17 cellular contexts compared by ENCODE assay signal in genomic region chr5:35884789-35885172, GRCh38. TPM values are rescaled to one million over a fixed set of nuclear protein-coding genes. Genes with fewer than 3 reads are reported as not detected.
A peak's percentile ranks its signal among the peaks of the same experiment; 100 is the strongest.
DNase-seq lines count a peak whose midpoint lies in the region; ATAC-seq, FAIRE-seq and TF ChIP-seq lines count a peak whose summit lies in the region.
"Had no signal": no experiment of that assay in that cellular context is flagged by ENCODE, and none has a peak within 500 bp of the region (broad histone marks: within the 10 kb centered on the region; RNA-seq: fewer than 3 reads in every experiment).

No MANE protein-coding gene starts in this region.

- TF ChIP-seq CTCF in GM12878 (IDR thresholded peaks at IDR 0.05 in 2 of 3, conservative IDR thresholded peaks at IDR 0.05 in 1 of 3; ENCODE audit: control insufficient read depth in 2 of 3, extremely low read depth in 1 of 3, insufficient read depth in 1 of 3, low read depth in 3 of 3, low read length in 3 of 3), result no peak
- TF ChIP-seq CTCF in H9 (conservative IDR thresholded peaks at IDR 0.05), result no peak

- H3K36me3 ChIP-seq in GM12878 (ENCODE audit: control insufficient read depth in 2 of 2, insufficient read depth in 2 of 2, low read length in 1 of 2), result no peaks in the 10 kb centered on the region
- no peaks in the 10 kb centered on the region for H3K36me3 ChIP-seq in trophoblast cell (ENCODE audit: control insufficient read depth in 1 of 2, insufficient read depth in 2 of 2, low read length in 2 of 2)
- H3K36me3 ChIP-seq: heart left ventricle had no signal

- H3K79me1 ChIP-seq in H9 (ENCODE audit: insufficient read depth, low read depth, low read length, poor library complexity, severe bottlenecking), result no peaks in the 10 kb centered on the region
- H3K79me1 ChIP-seq in trophoblast cell (ENCODE audit: low read length), result no peaks in the 10 kb centered on the region

- H2AFZ ChIP-seq in GM12878 (ENCODE audit: control insufficient read depth, low read depth, low read length) (no peak overlapping the region), H9 (ENCODE audit: low read length) (no peak overlapping the region), trophoblast cell (ENCODE audit: insufficient read depth, low read length, poor library complexity) (no peak overlapping the region)

- POLR2A ChIA-PET in GM12878 (lab: Charles Lee), result interaction anchor here (1.1 kb wide), 1 partner anchor 9 kb away, joined by 3 read pairs; no protein-coding TSS in a partner anchor

- SMC1A ChIA-PET in GM12878 (lab: Charles Lee; ENCODE audit: uncharacterized antibody, unreplicated experiment), result interaction anchor here (0.8 to 1.8 kb wide), 12 partner anchors 9 to 90 kb away, joined by 3 to 10 read pairs (median 3); no protein-coding TSS in a partner anchor

- TF ChIP-seq RAD21 in GM12878 (IDR thresholded peaks at IDR 0.05; ENCODE audit: insufficient read depth, low read depth, low read length), result no peak

- ATAC-seq in GM19351 (IDR thresholded peaks at IDR 0.05; ENCODE audit: unreplicated experiment), result peak; percentile 36
- ATAC-seq in HG03354 (IDR thresholded peaks at IDR 0.05; ENCODE audit: poor library complexity, severe bottlenecking, unreplicated experiment), result peak; percentile 16
- ATAC-seq in GM12878, result peak; percentile 62

- H3K18ac ChIP-seq in H9 (ENCODE audit: insufficient read length, low read depth, low read length), result no peak overlapping the region
- H3K18ac ChIP-seq in trophoblast cell (ENCODE audit: low read length), result no peak overlapping the region

- H4K12ac ChIP-seq in trophoblast cell (ENCODE audit: low read depth, low read length), result no peak overlapping the region

- no peak overlapping the region for H2BK15ac ChIP-seq in H9 (ENCODE audit: low read depth, low read length)

- H2BK5ac ChIP-seq in H9 (ENCODE audit: insufficient read length, low read length) (no peak overlapping the region), trophoblast cell (ENCODE audit: low read depth, low read length, poor library complexity) (no peak overlapping the region)

- peak; percentile 74 for DNase-seq in DMS79 treated with DMSO at 0.1 percent for 48 hours (lab: John Stamatoyannopoulos, UW)
- DNase-seq in GM12878 (ENCODE audit: low read depth, low spot score), result no peak
- no peak for DNase-seq in H9
- no peak for DNase-seq in trophoblast cell
- no peak for DNase-seq in epidermal melanocyte (ENCODE audit: insufficient read length, low spot score)
- no peak for DNase-seq in NCI-H2171 (lab: John Stamatoyannopoulos, UW)
- DNase-seq: Calu3, cortex of kidney, heart left ventricle, NCI-H1930, NCI-H526 treated with DMSO at 0.1 percent for 48 hours had no signal

- H3K4me2 ChIP-seq in GM12878 (ENCODE audit: control insufficient read depth, insufficient read depth) (peak overlapping the region; percentile 44; the same call in 1 of the 2 replicates), H9 (ENCODE audit: insufficient read depth, insufficient read length, low read length) (no peak overlapping the region), trophoblast cell (ENCODE audit: low read length) (no peak overlapping the region)

- H2BK12ac ChIP-seq in H9 (ENCODE audit: insufficient read length, low read depth, low read length) (no peak overlapping the region), trophoblast cell (ENCODE audit: low read length) (no peak overlapping the region)

- H3K4me3 Mint-ChIP-seq in H9, result no peak overlapping the region
- H3K4me3 Mint-ChIP-seq: memory B cell had no signal

- no peaks in the 10 kb centered on the region for H3K27me3 Mint-ChIP-seq in H9 (ENCODE audit: low read depth)

- intact Hi-C loops in GM12878 (cut with micrococcal nuclease; ENCODE audit: unreplicated experiment), result loop anchor here (2.0 kb wide), 1 partner anchor 22 kb away; no protein-coding TSS in a partner anchor

- no peak overlapping the region for H4K5ac ChIP-seq in H9 (ENCODE audit: insufficient read length, low read depth, low read length)

- no peak for FAIRE-seq in GM12878 (lab: Jason Lieb, UNC)
- FAIRE-seq: islet of Langerhans had no signal

- no peak overlapping the region for H3T11ph ChIP-seq in H9 (ENCODE audit: low read length)

- no TSS peak for BruUV-seq in GM12878 (replicated peaks; lab: Mats Ljungman, UMichigan)

- H4K8ac ChIP-seq in H9 (replicated peaks; ENCODE audit: insufficient read length, low read depth, low read length) (no peak overlapping the region), trophoblast cell (ENCODE audit: low read depth, low read length) (no peak overlapping the region)

- H4K20me1 ChIP-seq in GM12878 (ENCODE audit: control insufficient read depth, insufficient read depth), result no peaks in the 10 kb centered on the region
- H4K20me1 ChIP-seq in H9 (ENCODE audit: control insufficient read depth, insufficient read depth, insufficient read length), result no peaks in the 10 kb centered on the region

- H3K9me3 ChIP-seq in GM12878 (replicated peaks; ENCODE audit: control insufficient read depth, insufficient read depth, low read length) (no peaks in the 10 kb centered on the region; the same call in 2 of the 3 replicates), H9 (ENCODE audit: control insufficient read depth, low read depth, low read length) (no peaks in the 10 kb centered on the region), trophoblast cell (ENCODE audit: insufficient read depth, low read depth, low read length) (no peaks in the 10 kb centered on the region)
- H3K9me3 ChIP-seq: heart left ventricle had no signal

- no peak overlapping the region for H3K56ac ChIP-seq in H9 (ENCODE audit: insufficient read length, low read depth, low read length)

- RAD21 ChIA-PET in GM12878 (lab: Charles Lee; ENCODE audit: unreplicated experiment), result interaction anchor here (0.9 to 1.6 kb wide), 8 partner anchors 15 to 50 kb away, joined by 3 to 9 read pairs (median 4); no protein-coding TSS in a partner anchor

- peaks cover 0 to 5% of the 10 kb centered on the region in 2 experiments; a peak in 2 of 4 replicates for H3K4me1 Mint-ChIP-seq in H9
- H3K4me1 Mint-ChIP-seq: memory B cell had no signal

- H3K4me3 ChIP-seq in GM12878 (no peak overlapping the region), trophoblast cell (ENCODE audit: low read depth, low read length) (no peak overlapping the region)
- H3K4me3 ChIP-seq: heart left ventricle had no signal

- no peak overlapping the region for H4K91ac ChIP-seq in H9 (ENCODE audit: insufficient read length, low read depth, low read length)
- no peak overlapping the region for H4K91ac ChIP-seq in trophoblast cell (ENCODE audit: low read depth, low read length)

- H3K27me3 ChIP-seq in GM12878 (replicated peaks in 1 of 2; ENCODE audit: control insufficient read depth in 2 of 2, insufficient read depth in 2 of 2, low read length in 1 of 2) (no peaks in the 10 kb centered on the region), H9 (ENCODE audit: insufficient read depth, low read length) (no peaks in the 10 kb centered on the region), trophoblast cell (ENCODE audit: insufficient read depth, low read length) (no peaks in the 10 kb centered on the region)
- H3K27me3 ChIP-seq: heart left ventricle had no signal

- no peak overlapping the region for H2BK20ac ChIP-seq in H9 (ENCODE audit: low read depth, low read length, poor library complexity, severe bottlenecking)

- peaks cover 3% of the 10 kb centered on the region; the same call in 1 of the 2 replicates for H3K4me1 ChIP-seq in GM12878 (ENCODE audit: control insufficient read depth, insufficient read depth, low read length)
- H3K4me1 ChIP-seq in H9 (ENCODE audit: insufficient read depth, low read length), result no peaks in the 10 kb centered on the region
- H3K4me1 ChIP-seq in trophoblast cell (ENCODE audit: control insufficient read depth in 1 of 2, insufficient read depth in 2 of 2, low read length in 2 of 2), result peaks cover 2 to 6% of the 10 kb centered on the region in 2 experiments

- no peaks in the 10 kb centered on the region; a peak in 1 of 5 replicates for H3K9me3 Mint-ChIP-seq in H9

- H3K14ac ChIP-seq in H9 (ENCODE audit: insufficient read depth, low read length) (no peak overlapping the region), trophoblast cell (ENCODE audit: low read length) (no peak overlapping the region)

- H3K23ac ChIP-seq in H9 (ENCODE audit: insufficient read length, low read depth, low read length) (no peak overlapping the region), trophoblast cell (ENCODE audit: low read length) (no peak overlapping the region)

- H3K36me3 Mint-ChIP-seq in H9 (ENCODE audit: insufficient read depth in 1 of 3, low read depth in 3 of 3), result no peaks in the 10 kb centered on the region
- H3K36me3 Mint-ChIP-seq: memory B cell had no signal

- H3K4ac ChIP-seq in H9 (ENCODE audit: low read depth, low read length) (no peak overlapping the region), trophoblast cell (ENCODE audit: low read depth, low read length) (no peak overlapping the region)

- H3K9ac ChIP-seq in GM12878 (ENCODE audit: control insufficient read depth, insufficient read depth, low read length), result no peak overlapping the region
- H3K9ac ChIP-seq in H9 (ENCODE audit: extremely low read depth, insufficient read length, low read length), result no peak overlapping the region
- no peak overlapping the region for H3K9ac ChIP-seq in trophoblast cell (ENCODE audit: low read length)

- H2AK5ac ChIP-seq in H9 (ENCODE audit: insufficient read length, low read length), result no peak overlapping the region
- H2AK5ac ChIP-seq in trophoblast cell (ENCODE audit: low read length), result no peak overlapping the region

- in situ Hi-C loops in GM12878 (cut with MboI), result no loop called here

- TF ChIP-seq EP300 in GM12878 (IDR thresholded peaks at IDR 0.05; ENCODE audit: borderline replicate concordance in 1 of 2, control insufficient read depth in 1 of 2, low read depth in 2 of 2, low read length in 2 of 2), result 0 out of 4 replicates have a peak, but pooled peaks of 1 of the 2 experiments have one; percentile 3

- no peaks in the 10 kb centered on the region for H3K79me2 ChIP-seq in GM12878 (ENCODE audit: control insufficient read depth, insufficient read depth, low read length)
- no peaks in the 10 kb centered on the region for H3K79me2 ChIP-seq in H9 (ENCODE audit: insufficient read depth, low read length)
- no peaks in the 10 kb centered on the region for H3K79me2 ChIP-seq in trophoblast cell (ENCODE audit: control insufficient read depth, insufficient read depth, low read length, poor library complexity)

- H2BK120ac ChIP-seq in H9 (ENCODE audit: low read depth, low read length, poor library complexity, severe bottlenecking), result no peak overlapping the region
- H2BK120ac ChIP-seq in trophoblast cell (ENCODE audit: insufficient read depth, low read length, poor library complexity), result no peak overlapping the region

- H3K23me2 ChIP-seq in H9 (ENCODE audit: insufficient read length, low read depth, low read length, poor library complexity, severe bottlenecking), result no peaks in the 10 kb centered on the region

- H3K27ac Mint-ChIP-seq in H9, result no peak overlapping the region
- H3K27ac Mint-ChIP-seq: memory B cell had no signal

- CTCF ChIA-PET in GM12878 (lab: Yijun Ruan, JAX), result interaction anchor here (1.0 to 1.5 kb wide), 2 partner anchors 9 to 31 kb away, joined by 3 to 5 read pairs; no protein-coding TSS in a partner anchor

- no peak overlapping the region for H3K27ac ChIP-seq in GM12878 (ENCODE audit: control insufficient read depth, insufficient read depth)
- no peak overlapping the region for H3K27ac ChIP-seq in H9 (ENCODE audit: insufficient read length, low read depth, low read length)
- H3K27ac ChIP-seq in trophoblast cell (ENCODE audit: low read depth, low read length), result no peak overlapping the region
- H3K27ac ChIP-seq: RWPE1 had no signal

- TF ChIP-seq POLR2A in GM12878 (IDR thresholded peaks at IDR 0.05; ENCODE audit: low read depth, low read length), result no peak

RNA-seq across cellular contexts. Expression of gene IL7R, which starts 28.1 kb away (rescaled TPM):
- total RNA-seq in GM12878 (2013; cell fraction: nucleolus; rRNA removed), result 67.0 and 73.7 TPM in 2 replicates
- 0.73 and 1.7 TPM in 2 replicates for total RNA-seq in GM12878 (2014; rRNA removed)
- 0.51 and 0.98 TPM in 2 replicates for total RNA-seq in GM12878 (2014; rRNA removed; fragmentation: Illumina TruSeq; extraction: Trizol)
- 1.3 and 1.5 TPM in 2 replicates for total RNA-seq in GM12878 (2021)
- polyA plus RNA-seq in GM12878 (2011; ENCODE audit: low read depth), result 0.28 TPM
- polyA plus RNA-seq in GM12878 (2011; rRNA removed), result 21.1 and 27.2 TPM in 2 replicates
- polyA plus RNA-seq in GM12878 (2011; cell fraction: cytosol; rRNA removed), result 20.7 and 30.0 TPM in 2 replicates
- polyA plus RNA-seq in GM12878 (2011; cell fraction: nucleus; rRNA removed), result 28.1 and 34.5 TPM in 2 replicates
- polyA plus RNA-seq in GM12878 (2012), result 0.61 and 1.1 TPM in 2 replicates
- 1.3 and 2.1 TPM in 2 replicates for polyA plus RNA-seq in GM12878 (2014; fragmentation: Illumina TruSeq; extraction: Trizol)
- under 1 TPM; 0.52 to 0.97 TPM for polyA plus RNA-seq in GM12878 (2014; fragmentation: Nextera tagmentation; extraction: Ambion mirVana)
- 0.40 and 0.63 TPM in 2 replicates for polyA plus RNA-seq in GM12878 (2014; rRNA removed)
- polyA plus RNA-seq in GM12878 (2016; fragmentation: Nextera tagmentation; extraction: Ambion mirVana), result under 1 TPM; 0.62 to 0.63 TPM
- polyA minus RNA-seq in GM12878 (2011; rRNA and poly(A)+ RNA removed), result 49.3 and 52.3 TPM in 2 replicates
- 11.5 and 11.7 TPM in 2 replicates for polyA minus RNA-seq in GM12878 (2011; cell fraction: cytosol; rRNA and poly(A)+ RNA removed)
- 18.3 and 26.8 TPM in 2 replicates for polyA minus RNA-seq in GM12878 (2011; cell fraction: nucleus; rRNA and poly(A)+ RNA removed)
- total RNA-seq in H9 (2021), result not detected in 2 replicates
- 0.64 TPM in 2 replicates for polyA plus RNA-seq in trophoblast cell (2013)

RNA-seq across cellular contexts. Expression of gene CAPSL, which starts 53.6 kb away (rescaled TPM):
- total RNA-seq in GM12878 (2013; cell fraction: nucleolus; rRNA removed), result not detected in 2 replicates
- 0.11 TPM in 1 of 2 replicates, not detected in the other for total RNA-seq in GM12878 (2014; rRNA removed)
- 0.18 TPM in 1 of 2 replicates, not detected in the other for total RNA-seq in GM12878 (2014; rRNA removed; fragmentation: Illumina TruSeq; extraction: Trizol)
- not detected in 2 replicates for total RNA-seq in GM12878 (2021)
- not detected for polyA plus RNA-seq in GM12878 (2011; ENCODE audit: low read depth)
- 0.57 and 0.69 TPM in 2 replicates for polyA plus RNA-seq in GM12878 (2011; rRNA removed)
- polyA plus RNA-seq in GM12878 (2011; cell fraction: cytosol; rRNA removed), result 0.07 and 0.17 TPM in 2 replicates
- polyA plus RNA-seq in GM12878 (2011; cell fraction: nucleus; rRNA removed), result 0.16 and 0.34 TPM in 2 replicates
- not detected in 2 replicates for polyA plus RNA-seq in GM12878 (2012)
- polyA plus RNA-seq in GM12878 (2014; fragmentation: Illumina TruSeq; extraction: Trizol), result not detected in 2 replicates
- under 1 TPM in 1 of 2 experiments, not detected in 1; 0.20 TPM for polyA plus RNA-seq in GM12878 (2014; fragmentation: Nextera tagmentation; extraction: Ambion mirVana)
- 0.14 TPM in 1 of 2 replicates, not detected in the other for polyA plus RNA-seq in GM12878 (2014; rRNA removed)
- under 1 TPM in 1 of 2 experiments, not detected in 1; 0.19 TPM for polyA plus RNA-seq in GM12878 (2016; fragmentation: Nextera tagmentation; extraction: Ambion mirVana)
- polyA minus RNA-seq in GM12878 (2011; rRNA and poly(A)+ RNA removed), result not detected in 2 replicates
- polyA minus RNA-seq in GM12878 (2011; cell fraction: cytosol; rRNA and poly(A)+ RNA removed), result not detected in 2 replicates
- 0.60 TPM in 1 of 2 replicates, not detected in the other for polyA minus RNA-seq in GM12878 (2011; cell fraction: nucleus; rRNA and poly(A)+ RNA removed)
- not detected in 2 replicates for total RNA-seq in H9 (2021)
- not detected in 2 replicates for polyA plus RNA-seq in trophoblast cell (2013)
- total RNA-seq: Calu3, esophagus mucosa, heart left ventricle had no signal
- polyA plus RNA-seq: heart left ventricle had no signal
